In genomic region chr1:30863955-30864604, GRCh38 we compare ENCODE assay signal across 22 cellular contexts. TPM values are rescaled to one million over a fixed set of nuclear protein-coding genes. Genes with fewer than 3 reads are reported as not detected.
DNase-seq lines count a peak whose midpoint lies in the region; ATAC-seq, FAIRE-seq and TF ChIP-seq lines count a peak whose summit lies in the region.
"Had no signal": no experiment of that assay in that cellular context is flagged by ENCODE, and none has a peak within 500 bp of the region (broad histone marks: within the 10 kb centered on the region; RNA-seq: fewer than 3 reads in every experiment).

No MANE protein-coding gene starts in this region.

- H3K27ac ChIP-seq in OCI-LY3 (ENCODE audit: low read length) (no peak overlapping the region), kidney (ENCODE audit: low read depth in 2 of 2, low read length in 2 of 2) (no peak overlapping the region), osteoblast (ENCODE audit: low read depth, low read length) (no peak overlapping the region), psoas muscle (no peak overlapping the region)
- H3K27ac ChIP-seq: HL-60 had no signal

- TF ChIP-seq CTCF in OCI-LY3 (IDR thresholded peaks at IDR 0.05; ENCODE audit: low read depth, low read length) (no peak), kidney (IDR thresholded peaks at IDR 0.05; ENCODE audit: borderline replicate concordance, extremely low read depth, insufficient read depth) (no peak), osteoblast (IDR thresholded peaks at IDR 0.05; ENCODE audit: extremely low read depth, low read depth, low read length) (no peak), psoas muscle (IDR thresholded peaks at IDR 0.05) (no peak)

- H3K9me3 ChIP-seq in OCI-LY3 (ENCODE audit: insufficient read depth, low read length) (no peaks in the 10 kb centered on the region), kidney (ENCODE audit: control insufficient read depth in 1 of 2, low read length in 2 of 2) (no peaks in the 10 kb centered on the region), osteoblast (ENCODE audit: low read depth, low read length) (no peaks in the 10 kb centered on the region), psoas muscle (no peaks in the 10 kb centered on the region)
- H3K9me3 ChIP-seq: BE2C had no signal

- TF ChIP-seq POLR2A in GM12891 (IDR thresholded peaks at IDR 0.05; ENCODE audit: low read depth, low read length), result no peak

- H3K9ac ChIP-seq in OCI-LY3 (ENCODE audit: low read length) (no peak overlapping the region), kidney (ENCODE audit: low read length in 2 of 2) (no peak overlapping the region)

- H3K4me3 ChIP-seq in OCI-LY3 (ENCODE audit: low read length) (no peak overlapping the region), kidney (ENCODE audit: low read length in 2 of 2) (no peak overlapping the region), osteoblast (ENCODE audit: insufficient read depth, low read length) (no peak overlapping the region), psoas muscle (no peak overlapping the region)

- FAIRE-seq in kidney (lab: Jason Lieb, UNC), result no peak
- no peak for FAIRE-seq in GM12891 (lab: Jason Lieb, UNC)
- FAIRE-seq: A204.1 had no signal

- H3K79me2 ChIP-seq in OCI-LY3 (ENCODE audit: low read length) (no peaks in the 10 kb centered on the region), osteoblast (ENCODE audit: insufficient read depth, low read length) (no peaks in the 10 kb centered on the region)

- no peak overlapping the region for H2AFZ ChIP-seq in OCI-LY3 (ENCODE audit: low read depth, low read length)
- H2AFZ ChIP-seq in osteoblast (ENCODE audit: low read length), result no peak overlapping the region

- H4K20me1 ChIP-seq in OCI-LY3 (ENCODE audit: insufficient read depth, low read length) (no peaks in the 10 kb centered on the region), osteoblast (ENCODE audit: insufficient read depth, low read length) (no peaks in the 10 kb centered on the region)

- H3K4me1 ChIP-seq in OCI-LY3 (ENCODE audit: low read length) (peaks cover 8% of the 10 kb centered on the region), kidney (ENCODE audit: control insufficient read depth in 1 of 2, insufficient read depth in 1 of 2, low read depth in 1 of 2, low read length in 2 of 2) (no peaks in the 10 kb centered on the region), osteoblast (ENCODE audit: insufficient read depth, low read length) (peaks cover 2% of the 10 kb centered on the region), psoas muscle (no peaks in the 10 kb centered on the region)
- H3K4me1 ChIP-seq: BE2C had no signal

- WGBS in psoas muscle, 3 donors, result 78 to 86% (median 83%) methylated on average over 8 of the region's 8 CpGs

- H3K27me3 ChIP-seq in OCI-LY3 (ENCODE audit: low read depth, low read length), result no peaks in the 10 kb centered on the region
- H3K27me3 ChIP-seq in osteoblast (ENCODE audit: insufficient read depth, low read length), result peaks cover 5% of the 10 kb centered on the region
- H3K27me3 ChIP-seq in psoas muscle (ENCODE audit: insufficient read depth in 3 of 3, low read length in 2 of 3), result no peaks in the 10 kb centered on the region
- H3K27me3 ChIP-seq: BE2C had no signal

- DNase-seq in kidney (peak; percentile 13), osteoblast (ENCODE audit: insufficient read length, low spot score, missing footprints) (peak; percentile 38), nucleus accumbens (lab: John Stamatoyannopoulos, UW) (no peak), psoas muscle (no peak), SKM-1 (lab: John Stamatoyannopoulos, UW; ENCODE audit: unreplicated experiment) (no peak), GM12891 (ENCODE audit: insufficient read length, low spot score) (no peak)
- DNase-seq: ACHN; BE2C; C1 segment of cervical spinal cord; CD4-positive, CD25-positive, alpha-beta regulatory T cell; CD8-positive, alpha-beta memory T cell; COR-L47; DMS 273 treated with DMSO at 0.1 percent for 48 hours; DMS53; DND-41; EL; GOT3; H9; KG1 had no signal

- H3K4me2 ChIP-seq in OCI-LY3 (ENCODE audit: low read length), result peak overlapping the region; percentile 35
- H3K4me2 ChIP-seq in osteoblast (ENCODE audit: insufficient read depth, low read length), result no peak overlapping the region

- intact Hi-C loops in kidney (cut with DNase I) (no loop called here), psoas muscle (cut with DNase I) (no loop called here)

- no peaks in the 10 kb centered on the region for H3K36me3 ChIP-seq in OCI-LY3 (replicated peaks; ENCODE audit: low read depth, low read length)
- no peaks in the 10 kb centered on the region for H3K36me3 ChIP-seq in kidney (ENCODE audit: control insufficient read depth in 1 of 2, insufficient read depth in 2 of 2, low read length in 2 of 2)
- H3K36me3 ChIP-seq in osteoblast (ENCODE audit: insufficient read depth, low read length), result no peaks in the 10 kb centered on the region
- no peaks in the 10 kb centered on the region for H3K36me3 ChIP-seq in psoas muscle (ENCODE audit: insufficient read depth in 1 of 2, low read depth in 1 of 2)
- H3K36me3 ChIP-seq: BE2C had no signal

- ATAC-seq in psoas muscle, result no peak

TF ChIP-seq in GM12891, 5 proteins besides CTCF, POLR2A, EP300 and RAD21:
- TF ChIP-seq POLR2AphosphoS5 (IDR thresholded peaks at IDR 0.05; ENCODE audit: low read depth, low read length), result no peak
- no peak for TF ChIP-seq POU2F2 (IDR thresholded peaks at IDR 0.05; ENCODE audit: low read depth, low read length)
- TF ChIP-seq SPI1 (IDR thresholded peaks at IDR 0.05; ENCODE audit: low read depth, low read length), result no peak
TF ChIP-seq in GM12891: peak in this region for 0.

RNA-seq across cellular contexts. Expression of gene SDC3, which starts 44.5 kb away (rescaled TPM):
- total RNA-seq in kidney, result 58.7 TPM
- 11.0 TPM for polyA plus RNA-seq in kidney (ENCODE audit: insufficient read depth, low read depth, low replicate concordance)
- total RNA-seq in osteoblast, result 38.0 and 39.8 TPM in 2 replicates
- 10 to 100 TPM in 2 of 4 donors, 1 to 10 TPM in 2; 6.8 to 11.6 (median 10.1) TPM for total RNA-seq in psoas muscle
- polyA plus RNA-seq in psoas muscle, result 1 to 10 TPM; 3.3 to 4.8 (median 4.5) TPM
- polyA plus RNA-seq in GM12891 (2012; ENCODE audit: low read depth, missing spikeins), result 0.06 TPM
- polyA plus RNA-seq: CD4-positive, CD25-positive, alpha-beta regulatory T cell; CD8-positive, alpha-beta memory T cell had no signal

Comparison
In these comparisons a context has a peak if more than half of its experiments do, and no peak if none do; other contexts are left out.
1. DNase-seq: peak in kidney (single experiment) and osteoblast (single experiment); none in nucleus accumbens (0 of 56), psoas muscle (0 of 2), SKM-1 (single experiment) and GM12891 (single experiment).